1 cellular context compared by ENCODE assay signal in the genomic region with DNA sequence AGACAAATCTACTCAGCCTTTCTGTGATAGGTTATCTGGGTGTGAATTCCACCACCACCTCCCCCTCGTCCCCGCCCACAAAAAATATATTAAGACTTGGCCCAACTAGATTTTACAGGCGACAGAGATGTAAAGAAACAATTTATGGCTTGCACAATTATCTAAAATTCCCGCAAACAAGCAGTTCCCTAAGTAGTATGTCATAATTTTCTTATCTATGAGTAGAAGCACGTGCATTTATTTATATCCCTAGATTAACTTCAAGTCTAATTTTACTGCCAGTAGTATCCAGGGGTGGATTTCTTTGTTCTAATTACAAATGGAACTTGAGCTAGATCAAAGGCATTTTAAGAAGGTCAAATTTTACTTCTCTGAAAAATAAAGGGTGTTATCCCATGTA.
TF ChIP-seq lines count a peak whose summit lies in the region.

No MANE protein-coding gene starts in this region.

TF ChIP-seq in HEK293, 187 proteins besides CTCF, POLR2A, EP300 and RAD21 (continued from another document):
- TF ChIP-seq KLF10 (tag by site-specific recombination; IDR thresholded peaks at IDR 0.05) (peak; percentile 78; the same call in 1 of the 2 replicates), ZFHX2 (tag by site-specific recombination; conservative IDR thresholded peaks at IDR 0.05) (no peak; the same call in 1 of the 2 replicates), BCL11B (tag by site-specific recombination; IDR thresholded peaks at IDR 0.05; ENCODE audit: low read depth) (peak; percentile 70; the same call in 1 of the 2 replicates), ZNF843 (tag by site-specific recombination; IDR thresholded peaks at IDR 0.05) (peak; percentile 69; the same call in 1 of the 2 replicates), ZFP69B (tag by site-specific recombination; IDR thresholded peaks at IDR 0.05) (no peak), KLF8 (tag by site-specific recombination; IDR thresholded peaks at IDR 0.05) (0 out of 2 replicates have a peak, but pooled peaks have one; percentile 16)
- TF ChIP-seq, protein P1, sequence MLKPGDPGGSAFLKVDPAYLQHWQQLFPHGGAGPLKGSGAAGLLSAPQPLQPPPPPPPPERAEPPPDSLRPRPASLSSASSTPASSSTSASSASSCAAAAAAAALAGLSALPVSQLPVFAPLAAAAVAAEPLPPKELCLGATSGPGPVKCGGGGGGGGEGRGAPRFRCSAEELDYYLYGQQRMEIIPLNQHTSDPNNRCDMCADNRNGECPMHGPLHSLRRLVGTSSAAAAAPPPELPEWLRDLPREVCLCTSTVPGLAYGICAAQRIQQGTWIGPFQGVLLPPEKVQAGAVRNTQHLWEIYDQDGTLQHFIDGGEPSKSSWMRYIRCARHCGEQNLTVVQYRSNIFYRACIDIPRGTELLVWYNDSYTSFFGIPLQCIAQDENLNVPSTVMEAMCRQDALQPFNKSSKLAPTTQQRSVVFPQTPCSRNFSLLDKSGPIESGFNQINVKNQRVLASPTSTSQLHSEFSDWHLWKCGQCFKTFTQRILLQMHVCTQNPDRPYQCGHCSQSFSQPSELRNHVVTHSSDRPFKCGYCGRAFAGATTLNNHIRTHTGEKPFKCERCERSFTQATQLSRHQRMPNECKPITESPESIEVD (tag by site-specific recombination; IDR thresholded peaks at IDR 0.05): peak; percentile 98
- TF ChIP-seq, protein P2, sequence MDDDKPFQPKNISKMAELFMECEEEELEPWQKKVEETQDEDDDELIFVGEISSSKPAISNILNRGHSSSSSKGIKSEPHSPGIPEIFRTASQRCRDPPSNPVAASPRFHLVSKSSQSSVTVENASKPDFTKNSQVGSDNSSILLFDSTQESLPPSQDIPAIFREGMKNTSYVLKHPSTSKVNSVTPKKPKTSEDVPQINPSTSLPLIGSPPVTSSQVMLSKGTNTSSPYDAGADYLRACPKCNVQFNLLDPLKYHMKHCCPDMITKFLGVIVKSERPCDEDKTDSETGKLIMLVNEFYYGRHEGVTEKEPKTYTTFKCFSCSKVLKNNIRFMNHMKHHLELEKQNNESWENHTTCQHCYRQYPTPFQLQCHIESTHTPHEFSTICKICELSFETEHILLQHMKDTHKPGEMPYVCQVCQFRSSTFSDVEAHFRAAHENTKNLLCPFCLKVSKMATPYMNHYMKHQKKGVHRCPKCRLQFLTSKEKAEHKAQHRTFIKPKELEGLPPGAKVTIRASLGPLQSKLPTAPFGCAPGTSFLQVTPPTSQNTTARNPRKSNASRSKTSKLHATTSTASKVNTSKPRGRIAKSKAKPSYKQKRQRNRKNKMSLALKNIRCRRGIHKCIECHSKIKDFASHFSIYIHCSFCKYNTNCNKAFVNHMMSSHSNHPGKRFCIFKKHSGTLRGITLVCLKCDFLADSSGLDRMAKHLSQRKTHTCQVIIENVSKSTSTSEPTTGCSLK (tag by site-specific recombination; IDR thresholded peaks at IDR 0.05): no peak
